1 cellular context compared by ENCODE assay signal in genomic region chr10:119031496-119032059, GRCh38.
TF ChIP-seq lines count a peak whose summit lies in the region.

No MANE protein-coding gene starts in this region.

TF ChIP-seq in A549, 52 proteins besides CTCF, POLR2A, EP300 and RAD21:
- TF ChIP-seq GATA3 (IDR thresholded peaks at IDR 0.05; ENCODE audit: borderline replicate concordance), result no peak
- TF ChIP-seq REST (IDR thresholded peaks at IDR 0.05), result no peak
- TF ChIP-seq ZFP36 (IDR thresholded peaks at IDR 0.05; ENCODE audit: borderline replicate concordance, partially characterized antibody), result no peak
- TF ChIP-seq, protein P1, sequence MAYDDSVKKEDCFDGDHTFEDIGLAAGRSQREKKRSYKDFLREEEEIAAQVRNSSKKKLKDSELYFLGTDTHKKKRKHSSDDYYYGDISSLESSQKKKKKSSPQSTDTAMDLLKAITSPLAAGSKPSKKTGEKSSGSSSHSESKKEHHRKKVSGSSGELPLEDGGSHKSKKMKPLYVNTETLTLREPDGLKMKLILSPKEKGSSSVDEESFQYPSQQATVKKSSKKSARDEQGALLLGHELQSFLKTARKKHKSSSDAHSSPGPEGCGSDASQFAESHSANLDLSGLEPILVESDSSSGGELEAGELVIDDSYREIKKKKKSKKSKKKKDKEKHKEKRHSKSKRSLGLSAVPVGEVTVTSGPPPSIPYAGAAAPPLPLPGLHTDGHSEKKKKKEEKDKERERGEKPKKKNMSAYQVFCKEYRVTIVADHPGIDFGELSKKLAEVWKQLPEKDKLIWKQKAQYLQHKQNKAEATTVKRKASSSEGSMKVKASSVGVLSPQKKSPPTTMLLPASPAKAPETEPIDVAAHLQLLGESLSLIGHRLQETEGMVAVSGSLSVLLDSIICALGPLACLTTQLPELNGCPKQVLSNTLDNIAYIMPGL (CRISPR knock-in tag; IDR thresholded peaks at IDR 0.05; ENCODE audit: borderline replicate concordance), result no peak
- TF ChIP-seq, protein P2, sequence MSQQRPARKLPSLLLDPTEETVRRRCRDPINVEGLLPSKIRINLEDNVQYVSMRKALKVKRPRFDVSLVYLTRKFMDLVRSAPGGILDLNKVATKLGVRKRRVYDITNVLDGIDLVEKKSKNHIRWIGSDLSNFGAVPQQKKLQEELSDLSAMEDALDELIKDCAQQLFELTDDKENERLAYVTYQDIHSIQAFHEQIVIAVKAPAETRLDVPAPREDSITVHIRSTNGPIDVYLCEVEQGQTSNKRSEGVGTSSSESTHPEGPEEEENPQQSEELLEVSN (IDR thresholded peaks at IDR 0.05; ENCODE audit: borderline replicate concordance, low read depth), result no peak
- no peak for TF ChIP-seq ZNF302 (CRISPR knock-in tag; IDR thresholded peaks at IDR 0.05)
- no peak for TF ChIP-seq MAZ (IDR thresholded peaks at IDR 0.05; ENCODE audit: borderline replicate concordance, low read depth, low read length)
